In genomic region chr18:46322411-46322891, GRCh38 we compare ENCODE assay signal across 21 cellular contexts.
DNase-seq lines count a peak whose midpoint lies in the region; ATAC-seq and TF ChIP-seq lines count a peak whose summit lies in the region.
"Had no signal": no experiment of that assay in that cellular context is flagged by ENCODE, and none has a peak within 500 bp of the region (broad histone marks: within the 10 kb centered on the region; RNA-seq: fewer than 3 reads in every experiment).

No MANE protein-coding gene starts in this region.

- H3K4me2 ChIP-seq in parathyroid adenoma (ENCODE audit: low read length), result no peak overlapping the region

- DNase-seq in Calu3 (peak; percentile 66), M059J (ENCODE audit: low read depth) (peak; percentile 46), fibroblast of mammary gland (ENCODE audit: low read depth) (peak; percentile 31), NCI-H187 (lab: John Stamatoyannopoulos, UW) (no peak), T-helper 1 cell (no peak), RPMI8226 (no peak)
- DNase-seq: activated CD4-positive, alpha-beta T cell treated with anti-CD3 and anti-CD28 coated beads, Interleukin-2, amount 50 U/mL, for 48 hours; activated T-cell treated with anti-CD3 and anti-CD28 coated beads, Interleukin-2, amount 50 U/mL, for 24 hours; body of pancreas; dorsolateral prefrontal cortex; heart left ventricle; islet precursor cell; NCI-H1694 treated with DMSO at 0.1 percent for 48 hours; NCI-H526 treated with DMSO at 0.1 percent for 48 hours; stimulated activated CD4-positive, alpha-beta T cell treated with anti-CD3 and anti-CD28 coated beads, Interleukin-1b, Interleukin-23, amount 100 ng/mL, for 48 hours had no signal

- intact Hi-C loops in Calu3 (cut with micrococcal nuclease; ENCODE audit: unreplicated experiment), result no loop called here

- no peak for TF ChIP-seq CTCF in Calu3 (IDR thresholded peaks at IDR 0.05; ENCODE audit: unreplicated experiment)
- TF ChIP-seq CTCF in fibroblast of mammary gland (conservative IDR thresholded peaks at IDR 0.05; ENCODE audit: control insufficient read depth, insufficient read depth, low read depth, low read length), result no peak
- TF ChIP-seq CTCF in parathyroid adenoma (IDR thresholded peaks at IDR 0.05), result no peak

- H3K27ac ChIP-seq in parathyroid adenoma, result no peak overlapping the region
- H3K27ac ChIP-seq: body of pancreas, dorsolateral prefrontal cortex, esophagus muscularis mucosa, heart left ventricle had no signal

- peaks cover 22% of the 10 kb centered on the region for H3K36me3 Mint-ChIP-seq in Calu3 (ENCODE audit: insufficient read depth, unreplicated experiment)
- H3K36me3 Mint-ChIP-seq in stimulated activated memory B cell treated with anti-CD40 and anti-IgM and Interleukin-4, amounts not matched to agents 10 μg/mL and 1 μg/mL and 100 μg/mL, for 72 hours, result no peaks in the 10 kb centered on the region
- H3K36me3 Mint-ChIP-seq: activated naive CD4-positive, alpha-beta T cell treated with anti-CD3 and anti-CD28 coated beads, Interleukin-2, amount 50 U/mL, for 24 hours had no signal

- H3K9me3 Mint-ChIP-seq in Calu3 (ENCODE audit: low read depth, unreplicated experiment), result peaks cover 4% of the 10 kb centered on the region
- no peaks in the 10 kb centered on the region for H3K9me3 Mint-ChIP-seq in stimulated activated memory B cell treated with anti-CD40 and anti-IgM and Interleukin-4, amounts not matched to agents 10 μg/mL and 1 μg/mL and 100 μg/mL, for 72 hours
- H3K9me3 Mint-ChIP-seq: activated naive CD4-positive, alpha-beta T cell treated with anti-CD3 and anti-CD28 coated beads, Interleukin-2, amount 50 U/mL, for 24 hours; activated T-cell treated with anti-CD3 and anti-CD28 coated beads, Interleukin-2, amount 50 U/mL, for 24 hours had no signal

- no peak overlapping the region for H3K4me3 ChIP-seq in fibroblast of mammary gland (ENCODE audit: control insufficient read depth, low read depth, low read length)
- no peak overlapping the region for H3K4me3 ChIP-seq in parathyroid adenoma (ENCODE audit: low read depth, low read length)
- H3K4me3 ChIP-seq: body of pancreas, dorsolateral prefrontal cortex, esophagus muscularis mucosa, heart left ventricle had no signal

- BruUV-seq in Calu3 (replicated peaks; lab: Mats Ljungman, UMichigan), result no TSS peak

- no peak overlapping the region for H3K9ac ChIP-seq in parathyroid adenoma

- H3K27me3 ChIP-seq in parathyroid adenoma (ENCODE audit: control insufficient read depth, insufficient read depth, low read length), result no peaks in the 10 kb centered on the region
- H3K27me3 ChIP-seq: body of pancreas, dorsolateral prefrontal cortex, esophagus muscularis mucosa, heart left ventricle had no signal

- CTCF ChIA-PET in Calu3 (lab: Charles Lee), result interaction anchor here (0.5 to 2.5 kb wide), 4 partner anchors 41 to 657 kb away, joined by 3 to 8 read pairs (median 4); no protein-coding TSS in a partner anchor

- no peak for ATAC-seq in stimulated activated memory B cell treated with anti-CD40 and anti-IgM and Interleukin-4, amounts not matched to agents 10 μg/mL and 1 μg/mL and 100 μg/mL, for 72 hours
- ATAC-seq: body of pancreas, heart left ventricle, HepG2, sciatic nerve had no signal

- H3K27ac Mint-ChIP-seq in Calu3 (ENCODE audit: unreplicated experiment), result peak overlapping the region; percentile 95
- no peak overlapping the region for H3K27ac Mint-ChIP-seq in stimulated activated memory B cell treated with anti-CD40 and anti-IgM and Interleukin-4, amounts not matched to agents 10 μg/mL and 1 μg/mL and 100 μg/mL, for 72 hours
- H3K27ac Mint-ChIP-seq: activated naive CD4-positive, alpha-beta T cell treated with anti-CD3 and anti-CD28 coated beads, Interleukin-2, amount 50 U/mL, for 24 hours; activated T-cell treated with anti-CD3 and anti-CD28 coated beads, Interleukin-2, amount 50 U/mL, for 24 hours had no signal

- peak overlapping the region; percentile 40 for H3K4me3 Mint-ChIP-seq in Calu3 (ENCODE audit: low read depth, unreplicated experiment)
- H3K4me3 Mint-ChIP-seq in stimulated activated memory B cell treated with anti-CD40 and anti-IgM and Interleukin-4, amounts not matched to agents 10 μg/mL and 1 μg/mL and 100 μg/mL, for 72 hours, result no peak overlapping the region
- H3K4me3 Mint-ChIP-seq: activated naive CD4-positive, alpha-beta T cell treated with anti-CD3 and anti-CD28 coated beads, Interleukin-2, amount 50 U/mL, for 24 hours; activated T-cell treated with anti-CD3 and anti-CD28 coated beads, Interleukin-2, amount 50 U/mL, for 24 hours had no signal

- peak overlapping the region; percentile 11 for H2AFZ ChIP-seq in parathyroid adenoma

- no peaks in the 10 kb centered on the region for H3K36me3 ChIP-seq in parathyroid adenoma (ENCODE audit: control insufficient read depth, insufficient read depth, low read length)
- H3K36me3 ChIP-seq: esophagus muscularis mucosa, heart left ventricle had no signal

- H3K27me3 Mint-ChIP-seq in Calu3 (ENCODE audit: unreplicated experiment), result no peaks in the 10 kb centered on the region
- H3K27me3 Mint-ChIP-seq in stimulated activated memory B cell treated with anti-CD40 and anti-IgM and Interleukin-4, amounts not matched to agents 10 μg/mL and 1 μg/mL and 100 μg/mL, for 72 hours, result peaks cover 9% of the 10 kb centered on the region
- H3K27me3 Mint-ChIP-seq: activated naive CD4-positive, alpha-beta T cell treated with anti-CD3 and anti-CD28 coated beads, Interleukin-2, amount 50 U/mL, for 24 hours; activated T-cell treated with anti-CD3 and anti-CD28 coated beads, Interleukin-2, amount 50 U/mL, for 24 hours had no signal

- H3K4me1 ChIP-seq in parathyroid adenoma, result peaks cover 11% of the 10 kb centered on the region
- H3K4me1 ChIP-seq: body of pancreas, esophagus muscularis mucosa, heart left ventricle had no signal

- H3K79me2 ChIP-seq in parathyroid adenoma, result no peaks in the 10 kb centered on the region

- H3K9me3 ChIP-seq in parathyroid adenoma (ENCODE audit: control insufficient read depth, low read length), result no peaks in the 10 kb centered on the region
- H3K9me3 ChIP-seq: body of pancreas, esophagus muscularis mucosa, heart left ventricle had no signal

- H3K4me1 Mint-ChIP-seq in Calu3 (ENCODE audit: low read depth, unreplicated experiment), result peaks cover 48% of the 10 kb centered on the region
- peaks cover 11% of the 10 kb centered on the region for H3K4me1 Mint-ChIP-seq in stimulated activated memory B cell treated with anti-CD40 and anti-IgM and Interleukin-4, amounts not matched to agents 10 μg/mL and 1 μg/mL and 100 μg/mL, for 72 hours
- H3K4me1 Mint-ChIP-seq: activated naive CD4-positive, alpha-beta T cell treated with anti-CD3 and anti-CD28 coated beads, Interleukin-2, amount 50 U/mL, for 24 hours had no signal

Comparison
In these comparisons a context has a peak if more than half of its experiments do, and no peak if none do; other contexts are left out.
1. DNase-seq: peak in Calu3 (single experiment), M059J (single experiment) and fibroblast of mammary gland (single experiment); none in NCI-H187 (0 of 2), T-helper 1 cell (0 of 5) and RPMI8226 (single experiment).